ENCODE assay signal across 8 cellular contexts in the genomic region with DNA sequence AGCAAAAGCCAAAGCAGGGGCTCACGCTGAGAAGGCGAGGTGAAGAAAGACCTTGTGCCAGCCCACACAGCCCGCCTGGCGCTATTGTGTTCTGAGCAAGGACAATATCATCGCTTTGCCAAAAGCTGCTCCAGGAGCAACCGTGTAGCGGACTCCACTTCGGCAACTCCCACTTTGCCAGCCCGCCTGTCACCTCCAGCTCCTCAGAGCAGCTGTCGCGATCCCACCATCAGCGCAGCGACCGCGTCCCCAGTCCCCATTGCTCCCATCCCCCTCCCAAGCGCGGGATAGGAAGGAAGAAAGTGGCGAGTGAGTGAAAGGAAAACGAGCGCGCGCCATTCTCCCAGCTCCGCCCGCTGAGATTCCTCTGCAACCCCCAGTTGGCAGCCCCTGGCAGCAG. TPM values are rescaled to one million over a fixed set of nuclear protein-coding genes. Genes with fewer than 3 reads are reported as not detected.
DNase-seq lines count a peak whose midpoint lies in the region; ATAC-seq and TF ChIP-seq lines count a peak whose summit lies in the region.

No MANE protein-coding gene starts in this region.

- POLR2A ChIA-PET in WTC11 (lab: Charles Lee) = interaction anchor here (1.3 to 2.1 kb wide), 3 partner anchors 59 to 488 kb away, joined by 3 to 12 read pairs (median 3); a partner anchor contains a TSS

- H3K9ac ChIP-seq in ES-I3 (ENCODE audit: low read depth, low read length) = peak overlapping the region; percentile 93

- H3K4me3 Mint-ChIP-seq in WTC11 = peak overlapping the region; percentile 96
- peak overlapping the region; percentile 95 for H3K4me3 Mint-ChIP-seq in stimulated activated memory B cell treated with anti-CD40 and anti-IgM and Interleukin-4, amounts not matched to agents 10 μg/mL and 1 μg/mL and 100 μg/mL, for 72 hours

- DNase-seq in WTC11 (ENCODE audit: low spot score) (peak; percentile 38), lung microvascular endothelial cell (ENCODE audit: low read depth in 2 of 2) (peak; percentile 12 to 22), HT-29 (ENCODE audit: low spot score) (no peak), GM19240 (ENCODE audit: insufficient read length, low spot score) (no peak)

- H3K9me3 ChIP-seq in ES-I3 (ENCODE audit: control insufficient read depth, insufficient read depth, low read length) (no peaks in the 10 kb centered on the region), ectodermal cell (ENCODE audit: control insufficient read depth, low read length) (no peaks in the 10 kb centered on the region)

- H3K27me3 ChIP-seq in ectodermal cell (ENCODE audit: control insufficient read depth, insufficient read depth, low read length, poor library complexity, severe bottlenecking) = no peaks in the 10 kb centered on the region

- ATAC-seq in HG03103 (IDR thresholded peaks at IDR 0.05; ENCODE audit: low read depth, unreplicated experiment) (peak; percentile 22), WTC11 (peak; percentile 22)
- ATAC-seq in stimulated activated memory B cell treated with anti-CD40 and anti-IgM and Interleukin-4, amounts not matched to agents 10 μg/mL and 1 μg/mL and 100 μg/mL, for 72 hours = peak; percentile 42

- no peak overlapping the region for H3K27ac Mint-ChIP-seq in WTC11
- H3K27ac Mint-ChIP-seq in stimulated activated memory B cell treated with anti-CD40 and anti-IgM and Interleukin-4, amounts not matched to agents 10 μg/mL and 1 μg/mL and 100 μg/mL, for 72 hours = peak overlapping the region; percentile 71

- H3K36me3 Mint-ChIP-seq in WTC11 = peaks cover 34% of the 10 kb centered on the region
- H3K36me3 Mint-ChIP-seq in stimulated activated memory B cell treated with anti-CD40 and anti-IgM and Interleukin-4, amounts not matched to agents 10 μg/mL and 1 μg/mL and 100 μg/mL, for 72 hours = peaks cover 19% of the 10 kb centered on the region

- H3K36me3 ChIP-seq in ES-I3 (ENCODE audit: insufficient read depth, low read length) = no peaks in the 10 kb centered on the region; the same call in 1 of the 2 replicates
- no peaks in the 10 kb centered on the region for H3K36me3 ChIP-seq in ectodermal cell (ENCODE audit: control insufficient read depth, insufficient read depth, low read length)

- H3K9me3 Mint-ChIP-seq in WTC11 = peaks cover 23% of the 10 kb centered on the region
- H3K9me3 Mint-ChIP-seq in stimulated activated memory B cell treated with anti-CD40 and anti-IgM and Interleukin-4, amounts not matched to agents 10 μg/mL and 1 μg/mL and 100 μg/mL, for 72 hours = peaks cover 9% of the 10 kb centered on the region

- whole genome bisulfite sequencing in ectodermal cell, 2 experiments = 0 to 1% methylated on average over 15 to 24 of the region's 24 CpGs

- no peak for TF ChIP-seq CTCF in WTC11 (IDR thresholded peaks at IDR 0.05)

- CTCF ChIA-PET in WTC11 (lab: Charles Lee) = interaction anchor here (0.8 to 1.9 kb wide), 4 partner anchors 59 to 476 kb away, joined by 3 to 6 read pairs (median 4); a partner anchor contains a TSS

- peak overlapping the region; percentile 60 for H3K4me3 ChIP-seq in ectodermal cell (ENCODE audit: insufficient read depth, low read depth, low read length)

- H3K4me1 ChIP-seq in ES-I3 (ENCODE audit: insufficient read depth, low read length) = no peaks in the 10 kb centered on the region
- no peaks in the 10 kb centered on the region for H3K4me1 ChIP-seq in ectodermal cell (ENCODE audit: control insufficient read depth, insufficient read depth, low read length)

- peak overlapping the region; percentile 82 for H3K27ac ChIP-seq in ectodermal cell (ENCODE audit: insufficient read depth, low read depth, low read length, poor library complexity, severe bottlenecking)

- no peaks in the 10 kb centered on the region for H3K27me3 Mint-ChIP-seq in WTC11 (ENCODE audit: low read depth)
- H3K27me3 Mint-ChIP-seq in stimulated activated memory B cell treated with anti-CD40 and anti-IgM and Interleukin-4, amounts not matched to agents 10 μg/mL and 1 μg/mL and 100 μg/mL, for 72 hours = no peaks in the 10 kb centered on the region

- peaks cover 10% of the 10 kb centered on the region for H3K4me1 Mint-ChIP-seq in WTC11
- peaks cover 15% of the 10 kb centered on the region for H3K4me1 Mint-ChIP-seq in stimulated activated memory B cell treated with anti-CD40 and anti-IgM and Interleukin-4, amounts not matched to agents 10 μg/mL and 1 μg/mL and 100 μg/mL, for 72 hours

TF ChIP-seq in WTC11, 78 proteins besides CTCF, POLR2A, EP300 and RAD21:
- TF ChIP-seq, protein P1, sequence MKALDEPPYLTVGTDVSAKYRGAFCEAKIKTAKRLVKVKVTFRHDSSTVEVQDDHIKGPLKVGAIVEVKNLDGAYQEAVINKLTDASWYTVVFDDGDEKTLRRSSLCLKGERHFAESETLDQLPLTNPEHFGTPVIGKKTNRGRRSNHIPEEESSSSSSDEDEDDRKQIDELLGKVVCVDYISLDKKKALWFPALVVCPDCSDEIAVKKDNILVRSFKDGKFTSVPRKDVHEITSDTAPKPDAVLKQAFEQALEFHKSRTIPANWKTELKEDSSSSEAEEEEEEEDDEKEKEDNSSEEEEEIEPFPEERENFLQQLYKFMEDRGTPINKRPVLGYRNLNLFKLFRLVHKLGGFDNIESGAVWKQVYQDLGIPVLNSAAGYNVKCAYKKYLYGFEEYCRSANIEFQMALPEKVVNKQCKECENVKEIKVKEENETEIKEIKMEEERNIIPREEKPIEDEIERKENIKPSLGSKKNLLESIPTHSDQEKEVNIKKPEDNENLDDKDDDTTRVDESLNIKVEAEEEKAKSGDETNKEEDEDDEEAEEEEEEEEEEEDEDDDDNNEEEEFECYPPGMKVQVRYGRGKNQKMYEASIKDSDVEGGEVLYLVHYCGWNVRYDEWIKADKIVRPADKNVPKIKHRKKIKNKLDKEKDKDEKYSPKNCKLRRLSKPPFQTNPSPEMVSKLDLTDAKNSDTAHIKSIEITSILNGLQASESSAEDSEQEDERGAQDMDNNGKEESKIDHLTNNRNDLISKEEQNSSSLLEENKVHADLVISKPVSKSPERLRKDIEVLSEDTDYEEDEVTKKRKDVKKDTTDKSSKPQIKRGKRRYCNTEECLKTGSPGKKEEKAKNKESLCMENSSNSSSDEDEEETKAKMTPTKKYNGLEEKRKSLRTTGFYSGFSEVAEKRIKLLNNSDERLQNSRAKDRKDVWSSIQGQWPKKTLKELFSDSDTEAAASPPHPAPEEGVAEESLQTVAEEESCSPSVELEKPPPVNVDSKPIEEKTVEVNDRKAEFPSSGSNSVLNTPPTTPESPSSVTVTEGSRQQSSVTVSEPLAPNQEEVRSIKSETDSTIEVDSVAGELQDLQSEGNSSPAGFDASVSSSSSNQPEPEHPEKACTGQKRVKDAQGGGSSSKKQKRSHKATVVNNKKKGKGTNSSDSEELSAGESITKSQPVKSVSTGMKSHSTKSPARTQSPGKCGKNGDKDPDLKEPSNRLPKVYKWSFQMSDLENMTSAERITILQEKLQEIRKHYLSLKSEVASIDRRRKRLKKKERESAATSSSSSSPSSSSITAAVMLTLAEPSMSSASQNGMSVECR (CRISPR knock-in tag; IDR thresholded peaks at IDR 0.05; ENCODE audit: borderline replicate concordance) = no peak
- TF ChIP-seq, protein P2, sequence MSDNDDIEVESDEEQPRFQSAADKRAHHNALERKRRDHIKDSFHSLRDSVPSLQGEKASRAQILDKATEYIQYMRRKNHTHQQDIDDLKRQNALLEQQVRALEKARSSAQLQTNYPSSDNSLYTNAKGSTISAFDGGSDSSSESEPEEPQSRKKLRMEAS (CRISPR knock-in tag; IDR thresholded peaks at IDR 0.05) = 0 out of 2 replicates have a peak, but pooled peaks have one; percentile 18

RNA-seq across cellular contexts. Expression of a gene that starts 0.8 kb away (rescaled TPM):
- total RNA-seq in WTC11 (2021) = 23.7 to 25.7 TPM (median 25.2 TPM) in 3 replicates
- polyA plus RNA-seq in ectodermal cell (2013, experiment 1 of 4) = 36.7 TPM
- 42.3 TPM for polyA plus RNA-seq in ectodermal cell (2013, experiment 2 of 4)
- polyA plus RNA-seq in ectodermal cell (2013, experiment 3 of 4) = 28.1 TPM
- polyA plus RNA-seq in ectodermal cell (2013, experiment 4 of 4) = 33.9 TPM
- 2.6 and 3.0 TPM in 2 replicates for total RNA-seq in lung microvascular endothelial cell
- 0.61 and 1.5 TPM in 2 replicates for total RNA-seq in HT-29 (2014; rRNA removed; shearing (Covaris generic))

RNA-seq across cellular contexts. Expression of a gene that starts 59.1 kb away (rescaled TPM):
- total RNA-seq in WTC11 (2021) (1.5 to 1.9 TPM (median 1.6 TPM) in 3 replicates), lung microvascular endothelial cell (not detected in 2 replicates)
- 5.9 TPM for polyA plus RNA-seq in ectodermal cell (2013, experiment 1 of 4)
- polyA plus RNA-seq in ectodermal cell (2013, experiment 2 of 4) = 6.1 TPM
- 3.4 TPM for polyA plus RNA-seq in ectodermal cell (2013, experiment 3 of 4)
- polyA plus RNA-seq in ectodermal cell (2013, experiment 4 of 4) = 5.6 TPM
- not detected in 2 replicates for total RNA-seq in HT-29 (2014; rRNA removed; shearing (Covaris generic))

Comparison
In these comparisons a context has a peak if more than half of its experiments do, and no peak if none do; other contexts are left out.
1. DNase-seq: peak in WTC11 (single experiment) and lung microvascular endothelial cell (2 of 2); none in HT-29 (single experiment) and GM19240 (single experiment).
2. Peak in every context shown above with its lines, with median percentiles within 50 percentile points of each other: ATAC-seq.